In the genomic region with DNA sequence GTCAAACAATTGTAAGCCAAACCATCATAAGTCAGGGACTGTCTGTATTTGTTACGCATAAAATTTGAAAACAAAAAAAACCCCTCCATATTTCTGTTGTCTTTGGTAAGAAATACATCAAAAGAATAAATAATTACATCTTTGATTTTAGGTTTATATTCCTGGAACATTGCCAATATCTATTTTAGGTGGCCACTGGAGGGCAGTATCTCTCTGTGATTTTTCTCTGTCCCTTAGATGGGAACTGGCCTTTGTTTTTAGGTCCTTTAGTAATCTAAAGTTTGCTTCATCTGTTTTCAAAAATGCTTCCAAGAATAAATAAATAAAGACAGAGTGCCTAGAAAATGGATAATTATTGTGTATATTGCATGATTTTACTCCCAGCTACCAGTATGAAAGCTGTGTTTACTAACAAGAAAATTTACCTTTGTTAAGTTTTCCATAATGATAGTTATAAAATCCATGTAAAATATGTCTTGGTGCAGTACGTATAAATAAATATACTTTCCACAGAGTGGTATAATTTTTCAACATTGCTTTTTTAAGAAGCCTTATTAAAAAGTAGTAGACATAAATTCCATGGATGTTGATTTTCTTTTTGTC, we compare ENCODE assay signal across 8 cellular contexts.
A peak's percentile ranks its signal among the peaks of the same experiment; 100 is the strongest.
DNase-seq lines count a peak whose midpoint lies in the region; ATAC-seq and TF ChIP-seq lines count a peak whose summit lies in the region.

No MANE protein-coding gene starts in this region.

- H3K4me3 ChIP-seq in RWPE2 (ENCODE audit: severe bottlenecking) (no peak overlapping the region), fibroblast of the aortic adventitia (ENCODE audit: low read depth, low read length) (no peak overlapping the region), sigmoid colon (no peak overlapping the region)

- DNase-seq in COLO668 (lab: John Stamatoyannopoulos, UW; ENCODE audit: unreplicated experiment) = peak; percentile 1
- peak; percentile 31 for DNase-seq in HCEC 1CT
- no peak for DNase-seq in RWPE2 (ENCODE audit: low spot score)
- peak; percentile 77 for DNase-seq in fibroblast of the aortic adventitia (ENCODE audit: low read depth)
- DNase-seq in sigmoid colon = no peak
- no peak for DNase-seq in activated CD4-positive, alpha-beta T cell treated with anti-CD3 and anti-CD28 coated beads for 1 hour
- DNase-seq in middle frontal gyrus (ENCODE audit: extremely low spot score, low spot score) = no peak

- H3K27me3 ChIP-seq in RWPE2 (ENCODE audit: insufficient read depth, poor library complexity, severe bottlenecking) (peaks cover 3% of the 10 kb centered on the region), sigmoid colon (no peaks in the 10 kb centered on the region)

- H3K4me1 ChIP-seq in RWPE2 (ENCODE audit: insufficient read depth, poor library complexity, severe bottlenecking) (no peaks in the 10 kb centered on the region), sigmoid colon (peaks cover 0 to 9% (median 0%) of the 10 kb centered on the region in 4 donors)

- H3K36me3 ChIP-seq in RWPE2 (ENCODE audit: low read depth) = no peaks in the 10 kb centered on the region
- H3K36me3 ChIP-seq in sigmoid colon = no peaks in the 10 kb centered on the region

- intact Hi-C loops in sigmoid colon (cut with DNase I) = loop anchor here (2.0 to 10.0 kb wide), 5 partner anchors 122 to 594 kb away; a partner anchor contains a TSS

- ATAC-seq in RWPE2 (ENCODE audit: low read depth) = no peak
- no peak for ATAC-seq in GM19023 (IDR thresholded peaks at IDR 0.05; ENCODE audit: unreplicated experiment)

- H3K9me3 ChIP-seq in RWPE2 (ENCODE audit: severe bottlenecking) = peaks cover 4% of the 10 kb centered on the region
- no peaks in the 10 kb centered on the region for H3K9me3 ChIP-seq in sigmoid colon

- no peak overlapping the region for H3K27ac ChIP-seq in RWPE2 (ENCODE audit: poor library complexity, severe bottlenecking)
- no peak overlapping the region for H3K27ac ChIP-seq in sigmoid colon

- 18 to 45% methylated on average over 2 of the region's 2 CpGs for WGBS in sigmoid colon, 2 donors

- TF ChIP-seq EP300 in sigmoid colon (IDR thresholded peaks at IDR 0.05) = no peak

- no peak for TF ChIP-seq POLR2A in sigmoid colon (IDR thresholded peaks at IDR 0.05)

- TF ChIP-seq CTCF in RWPE2 (IDR thresholded peaks at IDR 0.05; ENCODE audit: poor library complexity, severe bottlenecking) (peak; percentile 78), fibroblast of the aortic adventitia (IDR thresholded peaks at IDR 0.05; ENCODE audit: insufficient read depth, low read length) (peak; percentile 41), sigmoid colon (IDR thresholded peaks at IDR 0.05) (peak; percentile 61 to 72 (median 66))

Comparison
In these comparisons a context has a peak if more than half of its experiments do, and no peak if none do; other contexts are left out.
1. DNase-seq: peak in COLO668 (single experiment), HCEC 1CT (single experiment) and fibroblast of the aortic adventitia (single experiment); none in RWPE2 (single experiment), sigmoid colon (single experiment), activated CD4-positive, alpha-beta T cell treated with anti-CD3 and anti-CD28 coated beads for 1 hour (single experiment) and middle frontal gyrus (single experiment).
2. Peak in every context shown above with its lines, with median percentiles within 50 percentile points of each other: CTCF ChIP-seq.